ENCODE assay signal across 8 cellular contexts in genomic region chr2:138523013-138523672, GRCh38. TPM values are rescaled to one million over a fixed set of nuclear protein-coding genes. Genes with fewer than 3 reads are reported as not detected.
DNase-seq lines count a peak whose midpoint lies in the region; ATAC-seq and TF ChIP-seq lines count a peak whose summit lies in the region.
"Not testable (repeated sequence)": the region's sequence is repeated elsewhere in the genome, so short reads cannot be mapped to it uniquely, and the experiment has no call there.

No MANE protein-coding gene starts in this region.

- TF ChIP-seq POLR2A in GM18505 (IDR thresholded peaks at IDR 0.05; ENCODE audit: borderline replicate concordance, extremely low read depth, insufficient read depth, insufficient read length) = not testable (repeated sequence)

- DNase-seq in activated CD8-positive, alpha-beta T cell treated with anti-CD3 and anti-CD28 coated beads for 36 hours; stimulated activated effector memory CD8-positive, alpha-beta T cell treated with anti-CD3 and anti-CD28 coated beads, Interleukin-12 subunit alpha, Interleukin-12 subunit beta, amount 100 ng/mL, for 72 hours (ENCODE audit: low spot score in 2 of 2): not testable (repeated sequence)

- H3K9me3 Mint-ChIP-seq in activated CD8-positive, alpha-beta T cell treated with anti-CD3 and anti-CD28 coated beads for 36 hours = peaks cover 13% of the 10 kb centered on the region
- H3K9me3 Mint-ChIP-seq in stimulated activated effector memory CD8-positive, alpha-beta T cell treated with anti-CD3 and anti-CD28 coated beads, Interleukin-12 subunit alpha, Interleukin-12 subunit beta, amount 100 ng/mL, for 72 hours = not testable (repeated sequence)

- peaks cover 31% of the 10 kb centered on the region for H3K4me1 Mint-ChIP-seq in activated CD8-positive, alpha-beta T cell treated with anti-CD3 and anti-CD28 coated beads for 36 hours (ENCODE audit: low read depth)
- peaks cover 53% of the 10 kb centered on the region for H3K4me1 Mint-ChIP-seq in stimulated activated effector memory CD8-positive, alpha-beta T cell treated with anti-CD3 and anti-CD28 coated beads, Interleukin-12 subunit alpha, Interleukin-12 subunit beta, amount 100 ng/mL, for 72 hours

- POLR2A ChIA-PET in activated CD8-positive, alpha-beta T cell treated with anti-CD3 and anti-CD28 coated beads for 36 hours (lab: Charles Lee) = not testable (repeated sequence)

- TF ChIP-seq CTCF in activated CD8-positive, alpha-beta T cell treated with anti-CD3 and anti-CD28 coated beads for 36 hours (IDR thresholded peaks at IDR 0.05) = not testable (repeated sequence)

- CTCF ChIA-PET in activated CD8-positive, alpha-beta T cell treated with anti-CD3 and anti-CD28 coated beads for 36 hours (lab: Charles Lee) = not testable (repeated sequence)

- H3K27ac Mint-ChIP-seq in activated CD8-positive, alpha-beta T cell treated with anti-CD3 and anti-CD28 coated beads for 36 hours = peak overlapping the region; percentile 74
- peak overlapping the region; percentile 54 for H3K27ac Mint-ChIP-seq in stimulated activated effector memory CD8-positive, alpha-beta T cell treated with anti-CD3 and anti-CD28 coated beads, Interleukin-12 subunit alpha, Interleukin-12 subunit beta, amount 100 ng/mL, for 72 hours

- not testable (repeated sequence) for H3K4me3 Mint-ChIP-seq in activated CD8-positive, alpha-beta T cell treated with anti-CD3 and anti-CD28 coated beads for 36 hours
- peak overlapping the region; percentile 9 for H3K4me3 Mint-ChIP-seq in stimulated activated effector memory CD8-positive, alpha-beta T cell treated with anti-CD3 and anti-CD28 coated beads, Interleukin-12 subunit alpha, Interleukin-12 subunit beta, amount 100 ng/mL, for 72 hours

- intact Hi-C loops in activated CD8-positive, alpha-beta T cell treated with anti-CD3 and anti-CD28 coated beads for 36 hours (cut with micrococcal nuclease) = not testable (repeated sequence)

- H3K36me3 Mint-ChIP-seq in activated CD8-positive, alpha-beta T cell treated with anti-CD3 and anti-CD28 coated beads for 36 hours (ENCODE audit: low read depth) = peaks cover 40% of the 10 kb centered on the region
- not testable (repeated sequence) for H3K36me3 Mint-ChIP-seq in stimulated activated effector memory CD8-positive, alpha-beta T cell treated with anti-CD3 and anti-CD28 coated beads, Interleukin-12 subunit alpha, Interleukin-12 subunit beta, amount 100 ng/mL, for 72 hours

- H3K27me3 Mint-ChIP-seq in activated CD8-positive, alpha-beta T cell treated with anti-CD3 and anti-CD28 coated beads for 36 hours = not testable (repeated sequence)

- ATAC-seq in GM18505 (IDR thresholded peaks at IDR 0.05; ENCODE audit: unreplicated experiment) (peak; percentile 60), GM19043 (IDR thresholded peaks at IDR 0.05; ENCODE audit: low read depth, unreplicated experiment) (peak; percentile 41), GM21447 (IDR thresholded peaks at IDR 0.05; ENCODE audit: unreplicated experiment) (peak; percentile 51), HG02763 (IDR thresholded peaks at IDR 0.05; ENCODE audit: unreplicated experiment) (peak; percentile 53), HG03095 (IDR thresholded peaks at IDR 0.05; ENCODE audit: unreplicated experiment) (peak; percentile 56), HG03520 (IDR thresholded peaks at IDR 0.05; ENCODE audit: unreplicated experiment) (peak; percentile 39)
- ATAC-seq in activated CD8-positive, alpha-beta T cell treated with anti-CD3 and anti-CD28 coated beads for 36 hours = not testable (repeated sequence)
- ATAC-seq in stimulated activated effector memory CD8-positive, alpha-beta T cell treated with anti-CD3 and anti-CD28 coated beads, Interleukin-12 subunit alpha, Interleukin-12 subunit beta, amount 100 ng/mL, for 72 hours = peak; percentile 44

RNA-seq across cellular contexts. Expression of gene SPOPL, which starts 21.6 kb away (rescaled TPM):
- total RNA-seq in activated CD8-positive, alpha-beta T cell treated with anti-CD3 and anti-CD28 coated beads for 36 hours = 1 to 10 TPM; 8.9 to 9.6 TPM
